ENCODE assay signal across 15 cellular contexts in the genomic region with DNA sequence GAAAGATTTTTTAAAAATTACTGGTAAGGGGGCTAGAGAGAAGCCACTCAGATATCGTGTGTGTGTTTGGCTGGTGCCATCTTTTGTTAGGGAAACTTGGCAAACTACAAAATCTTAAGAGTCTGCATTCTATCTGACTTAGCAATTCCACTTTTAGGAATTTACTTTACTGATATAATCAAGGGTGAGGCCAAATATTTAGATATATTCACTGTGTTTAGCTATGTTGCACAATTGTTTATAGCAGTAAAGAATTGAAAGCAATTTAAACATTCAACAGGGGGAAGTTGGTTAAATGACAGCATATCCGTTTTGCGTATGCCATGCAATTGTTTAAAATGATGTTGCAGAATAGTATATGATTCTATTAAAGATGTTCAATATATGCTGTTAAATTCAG. TPM values are rescaled to one million over a fixed set of nuclear protein-coding genes. Genes with fewer than 3 reads are reported as not detected.
DNase-seq lines count a peak whose midpoint lies in the region; ATAC-seq and TF ChIP-seq lines count a peak whose summit lies in the region.
"Had no signal": no experiment of that assay in that cellular context is flagged by ENCODE, and none has a peak within 500 bp of the region (broad histone marks: within the 10 kb centered on the region; RNA-seq: fewer than 3 reads in every experiment).

No MANE protein-coding gene starts in this region.

- no peaks in the 10 kb centered on the region for H3K4me1 Mint-ChIP-seq in natural killer cell treated with Interleukin-12 subunit alpha and Interleukin-12 subunit beta and Interleukin-15 and Interleukin-18, amount 100 ng/mL, for 72 hours (ENCODE audit: low read depth in 2 of 2)
- H3K4me1 Mint-ChIP-seq: IgD-negative memory B cell had no signal

- H3K9me3 Mint-ChIP-seq in natural killer cell treated with Interleukin-12 subunit alpha and Interleukin-12 subunit beta and Interleukin-15 and Interleukin-18, amount 100 ng/mL, for 72 hours, result no peaks in the 10 kb centered on the region

- H3K4me3 Mint-ChIP-seq in natural killer cell treated with Interleukin-12 subunit alpha and Interleukin-12 subunit beta and Interleukin-15 and Interleukin-18, amount 100 ng/mL, for 72 hours, result no peak overlapping the region
- H3K4me3 Mint-ChIP-seq: B cell; CD4-positive, alpha-beta memory T cell; IgD-negative memory B cell had no signal

- TF ChIP-seq CTCF in LNCaP clone FGC (IDR thresholded peaks at IDR 0.05; ENCODE audit: control insufficient read depth, extremely low read depth, insufficient read depth) (no peak), fibroblast of villous mesenchyme (IDR thresholded peaks at IDR 0.05; ENCODE audit: insufficient read depth, low read depth, low read length) (no peak)

- H3K27ac Mint-ChIP-seq in natural killer cell treated with Interleukin-12 subunit alpha and Interleukin-12 subunit beta and Interleukin-15 and Interleukin-18, amount 100 ng/mL, for 72 hours, result no peak overlapping the region
- H3K27ac Mint-ChIP-seq: B cell; CD4-positive, alpha-beta memory T cell; IgD-negative memory B cell had no signal

- ATAC-seq in HG03159 (IDR thresholded peaks at IDR 0.05; ENCODE audit: unreplicated experiment) (no peak), HG03460 (IDR thresholded peaks at IDR 0.05; ENCODE audit: unreplicated experiment) (no peak)
- ATAC-seq in natural killer cell treated with Interleukin-12 subunit alpha and Interleukin-12 subunit beta and Interleukin-15 and Interleukin-18, amount 100 ng/mL, for 72 hours, result no peak
- ATAC-seq: HCT116 had no signal

- H3K36me3 Mint-ChIP-seq in natural killer cell treated with Interleukin-12 subunit alpha and Interleukin-12 subunit beta and Interleukin-15 and Interleukin-18, amount 100 ng/mL, for 72 hours, result peaks cover 5% of the 10 kb centered on the region
- H3K36me3 Mint-ChIP-seq: CD4-positive, alpha-beta memory T cell; IgD-negative memory B cell had no signal

- H3K27me3 Mint-ChIP-seq in natural killer cell treated with Interleukin-12 subunit alpha and Interleukin-12 subunit beta and Interleukin-15 and Interleukin-18, amount 100 ng/mL, for 72 hours, result peaks cover 0 to 7% of the 10 kb centered on the region in 2 donors
- H3K27me3 Mint-ChIP-seq: B cell; CD4-positive, alpha-beta memory T cell; IgD-negative memory B cell had no signal

- no peak overlapping the region for H3K4me3 ChIP-seq in LNCaP clone FGC (ENCODE audit: low read depth, low read length)
- H3K4me3 ChIP-seq in fibroblast of villous mesenchyme (ENCODE audit: low read depth, low read length), result no peak overlapping the region

- DNase-seq in ELR (ENCODE audit: low read depth) (peak; percentile 3), LNCaP clone FGC (ENCODE audit: low read depth) (peak; percentile 70), fibroblast of villous mesenchyme (ENCODE audit: low read depth) (peak; percentile 47), inferior parietal cortex (ENCODE audit: extremely low spot score) (no peak)
- DNase-seq in natural killer cell treated with Interleukin-12 subunit alpha and Interleukin-12 subunit beta and Interleukin-15 and Interleukin-18, amount 100 ng/mL, for 72 hours (ENCODE audit: low spot score), result no peak
- DNase-seq: C1 segment of cervical spinal cord; CD4-positive, alpha-beta memory T cell; DMS79; EL; GDM1 had no signal

RNA-seq across cellular contexts. Expression of gene HERC3, which starts 6.4 kb away (rescaled TPM):
- total RNA-seq in fibroblast of villous mesenchyme, result 22.2 and 28.5 TPM in 2 replicates
- total RNA-seq in natural killer cell treated with Interleukin-12 subunit alpha and Interleukin-12 subunit beta and Interleukin-15 and Interleukin-18, amount 100 ng/mL, for 72 hours, result 10 to 100 TPM; 27.9 to 49.6 TPM

Comparison
In these comparisons a context has a peak if more than half of its experiments do, and no peak if none do; other contexts are left out.
1. DNase-seq: peak in ELR (single experiment), LNCaP clone FGC (single experiment) and fibroblast of villous mesenchyme (single experiment); none in inferior parietal cortex (single experiment) and natural killer cell treated with Interleukin-12 subunit alpha and Interleukin-12 subunit beta and Interleukin-15 and Interleukin-18, amount 100 ng/mL, for 72 hours (single experiment).